In genomic region chr9:94082956-94083355, GRCh38 we compare ENCODE assay signal across 17 cellular contexts. TPM values are rescaled to one million over a fixed set of nuclear protein-coding genes. Genes with fewer than 3 reads are reported as not detected.
DNase-seq lines count a peak whose midpoint lies in the region; ATAC-seq and TF ChIP-seq lines count a peak whose summit lies in the region.
"Had no signal": no experiment of that assay in that cellular context is flagged by ENCODE, and none has a peak within 500 bp of the region (broad histone marks: within the 10 kb centered on the region; RNA-seq: fewer than 3 reads in every experiment).

No MANE protein-coding gene starts in this region.

- ATAC-seq in Right ventricle myocardium inferior (no peak), left ventricle myocardium superior (peak; percentile 36)
- ATAC-seq: activated naive CD4-positive, alpha-beta T cell treated with anti-CD3 and anti-CD28 coated beads, Interleukin-2, amount 50 U/mL, for 72 hours; gastroesophageal sphincter; SK-N-SH treated with all-trans-retinoic acid at 6 μM for 48 hours had no signal

- no peak for TF ChIP-seq CTCF in cardiac muscle cell (IDR thresholded peaks at IDR 0.05; ENCODE audit: low read depth, low read length)
- TF ChIP-seq CTCF in parathyroid adenoma (IDR thresholded peaks at IDR 0.05) = no peak
- no peak for TF ChIP-seq CTCF in suprapubic skin (IDR thresholded peaks at IDR 0.05)
- TF ChIP-seq CTCF in mammary epithelial cell (conservative IDR thresholded peaks at IDR 0.05 in 1 of 2, IDR thresholded peaks at IDR 0.05 in 1 of 2; ENCODE audit: extremely low read depth in 1 of 2, insufficient read depth in 1 of 2, low read depth in 1 of 2, low read length in 2 of 2) = no peak

- no peak for TF ChIP-seq POLR2A in suprapubic skin (IDR thresholded peaks at IDR 0.05)

- H3K9me3 ChIP-seq in cardiac muscle cell (ENCODE audit: low read depth) (no peaks in the 10 kb centered on the region), parathyroid adenoma (ENCODE audit: control insufficient read depth, low read length) (no peaks in the 10 kb centered on the region), suprapubic skin (no peaks in the 10 kb centered on the region), mammary epithelial cell (replicated peaks; ENCODE audit: insufficient read depth, low read length) (no peaks in the 10 kb centered on the region)
- H3K9me3 ChIP-seq: gastroesophageal sphincter had no signal

- dilution Hi-C loops in mammary epithelial cell (cut with HindIII; ENCODE audit: low sequenced_read_pairs) = no loop called here

- H3K79me2 ChIP-seq in parathyroid adenoma = no peaks in the 10 kb centered on the region
- no peaks in the 10 kb centered on the region for H3K79me2 ChIP-seq in mammary epithelial cell (ENCODE audit: insufficient read depth, low read length)

- no peak for TF ChIP-seq EP300 in suprapubic skin (IDR thresholded peaks at IDR 0.05)

- BruUV-seq in mammary epithelial cell (replicated peaks; lab: Mats Ljungman, UMichigan) = no TSS peak

- H3K4me3 ChIP-seq in cardiac muscle cell = no peak overlapping the region
- H3K4me3 ChIP-seq in parathyroid adenoma (ENCODE audit: low read depth, low read length) = no peak overlapping the region
- H3K4me3 ChIP-seq in suprapubic skin = no peak overlapping the region
- no peak overlapping the region for H3K4me3 ChIP-seq in mammary epithelial cell (replicated peaks in 1 of 3; ENCODE audit: insufficient read depth in 1 of 3, low read depth in 2 of 3, low read length in 3 of 3)

- H2AFZ ChIP-seq in parathyroid adenoma (no peak overlapping the region), mammary epithelial cell (ENCODE audit: low read depth, low read length) (no peak overlapping the region)

- H3K4me2 ChIP-seq in parathyroid adenoma (ENCODE audit: low read length) (peak overlapping the region; percentile 18), mammary epithelial cell (ENCODE audit: insufficient read depth, low read depth, low read length) (no peak overlapping the region)

- H4K20me1 ChIP-seq in mammary epithelial cell (ENCODE audit: insufficient read depth, low read length) = no peaks in the 10 kb centered on the region

- WGBS in suprapubic skin = 83% methylated on average over 1 of the region's 1 CpG
- WGBS in mammary epithelial cell (ENCODE audit: low coverage, missing lambda C conversion rate) = 63% methylated on average over 1 of the region's 1 CpG

- H3K9ac ChIP-seq in parathyroid adenoma (no peak overlapping the region), mammary epithelial cell (ENCODE audit: insufficient read depth, low read length) (no peak overlapping the region)

- peak overlapping the region; percentile 53 for H3K27ac ChIP-seq in cardiac muscle cell
- H3K27ac ChIP-seq in parathyroid adenoma = peak overlapping the region; percentile 90
- no peak overlapping the region for H3K27ac ChIP-seq in suprapubic skin
- H3K27ac ChIP-seq in mammary epithelial cell (ENCODE audit: insufficient read depth, low read depth, low read length) = no peak overlapping the region

- H3K4me1 ChIP-seq in cardiac muscle cell (ENCODE audit: low read depth) (peaks cover 11% of the 10 kb centered on the region), parathyroid adenoma (peaks cover 24% of the 10 kb centered on the region), suprapubic skin (no peaks in the 10 kb centered on the region), mammary epithelial cell (ENCODE audit: insufficient read depth, low read length) (peaks cover 9% of the 10 kb centered on the region)

- H3K36me3 ChIP-seq in cardiac muscle cell (no peaks in the 10 kb centered on the region), parathyroid adenoma (ENCODE audit: control insufficient read depth, insufficient read depth, low read length) (no peaks in the 10 kb centered on the region), suprapubic skin (no peaks in the 10 kb centered on the region), mammary epithelial cell (ENCODE audit: insufficient read depth, low read length) (no peaks in the 10 kb centered on the region)

- DNase-seq in cardiac muscle cell (ENCODE audit: low read depth in 1 of 2, low spot score in 1 of 2) (peak in 1 of 2 donors; percentile 71), Right ventricle myocardium inferior (ENCODE audit: missing footprints) (no peak), left ventricle myocardium superior (no peak), NCI-H1105 (lab: John Stamatoyannopoulos, UW) (no peak), NCI-H1092 (lab: John Stamatoyannopoulos, UW) (no peak), suprapubic skin (ENCODE audit: low spot score in 2 of 2) (no peak), mammary epithelial cell (no peak)
- DNase-seq: activated CD4-positive, alpha-beta T cell treated with anti-CD3 and anti-CD28 coated beads, Interleukin-2, amount 50 U/mL, for 1 hour; CD4-positive, CD25-positive, alpha-beta regulatory T cell; HFFc6; NCI-H2081; NCI-H69; small intestine had no signal

- intact Hi-C loops in Right ventricle myocardium inferior (cut with DNase I) = loop anchor here (2.0 to 5.0 kb wide), 2 partner anchors 52 to 84 kb away; no protein-coding TSS in a partner anchor
- intact Hi-C loops in left ventricle myocardium superior (cut with micrococcal nuclease) = no loop called here
- intact Hi-C loops in mammary epithelial cell (cut with micrococcal nuclease) = no loop called here

- CTCF ChIA-PET in mammary epithelial cell (lab: Charles Lee; ENCODE audit: low non-redundant PET) = no interaction called here

- no peaks in the 10 kb centered on the region for H3K27me3 ChIP-seq in cardiac muscle cell
- no peaks in the 10 kb centered on the region for H3K27me3 ChIP-seq in parathyroid adenoma (ENCODE audit: control insufficient read depth, insufficient read depth, low read length)
- no peaks in the 10 kb centered on the region for H3K27me3 ChIP-seq in suprapubic skin
- no peaks in the 10 kb centered on the region for H3K27me3 ChIP-seq in mammary epithelial cell (ENCODE audit: insufficient read depth, low read length)
- H3K27me3 ChIP-seq: gastroesophageal sphincter had no signal

- in situ Hi-C loops in mammary epithelial cell (cut with MboI; ENCODE audit: low sequenced_read_pairs in 2 of 2) = no loop called here

RNA-seq across cellular contexts. Expression of gene PTPDC1, which starts 1.3 kb away (rescaled TPM):
- total RNA-seq in cardiac muscle cell = 6.2 and 11.8 TPM in 2 replicates
- polyA plus RNA-seq in cardiac muscle cell = 3.3 and 9.8 TPM in 2 replicates
- total RNA-seq in Right ventricle myocardium inferior = 8.5 TPM
- 8.3 TPM for total RNA-seq in left ventricle myocardium superior
- 10 to 100 TPM in 2 of 4 donors, 1 to 10 TPM in 2; 5.0 to 17.1 (median 10.1) TPM for total RNA-seq in suprapubic skin
- total RNA-seq in mammary epithelial cell = 10 to 100 TPM in 1 of 2 donors, 1 to 10 TPM in 1; 7.5 to 12.8 TPM
- polyA plus RNA-seq in mammary epithelial cell = 4.1 TPM
- polyA minus RNA-seq in mammary epithelial cell = 9.8 TPM

Comparison
In these comparisons a context has a peak if more than half of its experiments do, and no peak if none do; other contexts are left out.
1. H3K27ac ChIP-seq: peak in cardiac muscle cell (single experiment) and parathyroid adenoma (single experiment); none in suprapubic skin (single experiment) and mammary epithelial cell (single experiment).